ENCODE assay signal across 2 cellular contexts in the genomic region with DNA sequence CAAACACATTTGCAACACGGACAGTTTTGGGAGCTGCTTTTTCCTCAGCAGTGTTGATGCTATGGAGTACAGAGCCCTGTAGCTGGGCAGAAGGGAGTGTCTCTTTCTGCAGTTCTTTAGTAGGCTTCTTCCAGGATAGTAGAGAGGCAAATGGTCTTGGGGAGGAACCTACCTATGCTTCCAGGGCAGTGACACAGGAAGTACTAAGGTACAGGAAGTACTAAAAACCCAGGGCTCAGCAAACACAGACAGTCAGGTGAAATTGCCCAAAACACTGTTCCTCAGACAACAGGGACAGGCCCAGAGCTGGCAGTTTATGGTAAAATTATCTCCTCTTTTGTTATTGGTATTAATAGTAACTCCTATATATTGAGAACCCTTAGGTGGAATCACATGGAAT.
TF ChIP-seq lines count a peak whose summit lies in the region.

No MANE protein-coding gene starts in this region.

TF ChIP-seq in SK-N-SH, 30 proteins besides CTCF, POLR2A, EP300 and RAD21 (continued from another document):
- TF ChIP-seq, protein P1, sequence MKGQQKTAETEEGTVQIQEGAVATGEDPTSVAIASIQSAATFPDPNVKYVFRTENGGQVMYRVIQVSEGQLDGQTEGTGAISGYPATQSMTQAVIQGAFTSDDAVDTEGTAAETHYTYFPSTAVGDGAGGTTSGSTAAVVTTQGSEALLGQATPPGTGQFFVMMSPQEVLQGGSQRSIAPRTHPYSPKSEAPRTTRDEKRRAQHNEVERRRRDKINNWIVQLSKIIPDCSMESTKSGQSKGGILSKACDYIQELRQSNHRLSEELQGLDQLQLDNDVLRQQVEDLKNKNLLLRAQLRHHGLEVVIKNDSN (IDR thresholded peaks at IDR 0.05; ENCODE audit: borderline replicate concordance, low read depth), result no peak
- TF ChIP-seq, protein P2, sequence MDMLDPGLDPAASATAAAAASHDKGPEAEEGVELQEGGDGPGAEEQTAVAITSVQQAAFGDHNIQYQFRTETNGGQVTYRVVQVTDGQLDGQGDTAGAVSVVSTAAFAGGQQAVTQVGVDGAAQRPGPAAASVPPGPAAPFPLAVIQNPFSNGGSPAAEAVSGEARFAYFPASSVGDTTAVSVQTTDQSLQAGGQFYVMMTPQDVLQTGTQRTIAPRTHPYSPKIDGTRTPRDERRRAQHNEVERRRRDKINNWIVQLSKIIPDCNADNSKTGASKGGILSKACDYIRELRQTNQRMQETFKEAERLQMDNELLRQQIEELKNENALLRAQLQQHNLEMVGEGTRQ (IDR thresholded peaks at IDR 0.05; ENCODE audit: borderline replicate concordance, low read depth, low read length), result no peak
- TF ChIP-seq, protein P3, sequence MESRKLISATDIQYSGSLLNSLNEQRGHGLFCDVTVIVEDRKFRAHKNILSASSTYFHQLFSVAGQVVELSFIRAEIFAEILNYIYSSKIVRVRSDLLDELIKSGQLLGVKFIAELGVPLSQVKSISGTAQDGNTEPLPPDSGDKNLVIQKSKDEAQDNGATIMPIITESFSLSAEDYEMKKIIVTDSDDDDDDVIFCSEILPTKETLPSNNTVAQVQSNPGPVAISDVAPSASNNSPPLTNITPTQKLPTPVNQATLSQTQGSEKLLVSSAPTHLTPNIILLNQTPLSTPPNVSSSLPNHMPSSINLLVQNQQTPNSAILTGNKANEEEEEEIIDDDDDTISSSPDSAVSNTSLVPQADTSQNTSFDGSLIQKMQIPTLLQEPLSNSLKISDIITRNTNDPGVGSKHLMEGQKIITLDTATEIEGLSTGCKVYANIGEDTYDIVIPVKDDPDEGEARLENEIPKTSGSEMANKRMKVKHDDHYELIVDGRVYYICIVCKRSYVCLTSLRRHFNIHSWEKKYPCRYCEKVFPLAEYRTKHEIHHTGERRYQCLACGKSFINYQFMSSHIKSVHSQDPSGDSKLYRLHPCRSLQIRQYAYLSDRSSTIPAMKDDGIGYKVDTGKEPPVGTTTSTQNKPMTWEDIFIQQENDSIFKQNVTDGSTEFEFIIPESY (IDR thresholded peaks at IDR 0.05; ENCODE audit: borderline replicate concordance, low read depth), result no peak
- no peak for TF ChIP-seq TCF12 (IDR thresholded peaks at IDR 0.05)
- TF ChIP-seq GABPA (IDR thresholded peaks at IDR 0.05; ENCODE audit: low read depth), result no peak
- TF ChIP-seq, protein P4, sequence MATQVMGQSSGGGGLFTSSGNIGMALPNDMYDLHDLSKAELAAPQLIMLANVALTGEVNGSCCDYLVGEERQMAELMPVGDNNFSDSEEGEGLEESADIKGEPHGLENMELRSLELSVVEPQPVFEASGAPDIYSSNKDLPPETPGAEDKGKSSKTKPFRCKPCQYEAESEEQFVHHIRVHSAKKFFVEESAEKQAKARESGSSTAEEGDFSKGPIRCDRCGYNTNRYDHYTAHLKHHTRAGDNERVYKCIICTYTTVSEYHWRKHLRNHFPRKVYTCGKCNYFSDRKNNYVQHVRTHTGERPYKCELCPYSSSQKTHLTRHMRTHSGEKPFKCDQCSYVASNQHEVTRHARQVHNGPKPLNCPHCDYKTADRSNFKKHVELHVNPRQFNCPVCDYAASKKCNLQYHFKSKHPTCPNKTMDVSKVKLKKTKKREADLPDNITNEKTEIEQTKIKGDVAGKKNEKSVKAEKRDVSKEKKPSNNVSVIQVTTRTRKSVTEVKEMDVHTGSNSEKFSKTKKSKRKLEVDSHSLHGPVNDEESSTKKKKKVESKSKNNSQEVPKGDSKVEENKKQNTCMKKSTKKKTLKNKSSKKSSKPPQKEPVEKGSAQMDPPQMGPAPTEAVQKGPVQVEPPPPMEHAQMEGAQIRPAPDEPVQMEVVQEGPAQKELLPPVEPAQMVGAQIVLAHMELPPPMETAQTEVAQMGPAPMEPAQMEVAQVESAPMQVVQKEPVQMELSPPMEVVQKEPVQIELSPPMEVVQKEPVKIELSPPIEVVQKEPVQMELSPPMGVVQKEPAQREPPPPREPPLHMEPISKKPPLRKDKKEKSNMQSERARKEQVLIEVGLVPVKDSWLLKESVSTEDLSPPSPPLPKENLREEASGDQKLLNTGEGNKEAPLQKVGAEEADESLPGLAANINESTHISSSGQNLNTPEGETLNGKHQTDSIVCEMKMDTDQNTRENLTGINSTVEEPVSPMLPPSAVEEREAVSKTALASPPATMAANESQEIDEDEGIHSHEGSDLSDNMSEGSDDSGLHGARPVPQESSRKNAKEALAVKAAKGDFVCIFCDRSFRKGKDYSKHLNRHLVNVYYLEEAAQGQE (IDR thresholded peaks at IDR 0.05; ENCODE audit: low read depth, low read length), result no peak
- no peak for TF ChIP-seq RXRA (IDR thresholded peaks at IDR 0.05; ENCODE audit: borderline replicate concordance, low read depth)
- no peak for TF ChIP-seq ELF1 (IDR thresholded peaks at IDR 0.05)
- TF ChIP-seq, protein P5, sequence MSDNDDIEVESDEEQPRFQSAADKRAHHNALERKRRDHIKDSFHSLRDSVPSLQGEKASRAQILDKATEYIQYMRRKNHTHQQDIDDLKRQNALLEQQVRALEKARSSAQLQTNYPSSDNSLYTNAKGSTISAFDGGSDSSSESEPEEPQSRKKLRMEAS (IDR thresholded peaks at IDR 0.05; ENCODE audit: low read depth), result no peak
TF ChIP-seq in SK-N-SH: peak in this region for 0.

TF ChIP-seq in SK-N-SH treated with all-trans-retinoic acid at 6 μM for 48 hours, 23 proteins besides CTCF, POLR2A, EP300 and RAD21 (continued from another document):
- TF ChIP-seq, protein P6, sequence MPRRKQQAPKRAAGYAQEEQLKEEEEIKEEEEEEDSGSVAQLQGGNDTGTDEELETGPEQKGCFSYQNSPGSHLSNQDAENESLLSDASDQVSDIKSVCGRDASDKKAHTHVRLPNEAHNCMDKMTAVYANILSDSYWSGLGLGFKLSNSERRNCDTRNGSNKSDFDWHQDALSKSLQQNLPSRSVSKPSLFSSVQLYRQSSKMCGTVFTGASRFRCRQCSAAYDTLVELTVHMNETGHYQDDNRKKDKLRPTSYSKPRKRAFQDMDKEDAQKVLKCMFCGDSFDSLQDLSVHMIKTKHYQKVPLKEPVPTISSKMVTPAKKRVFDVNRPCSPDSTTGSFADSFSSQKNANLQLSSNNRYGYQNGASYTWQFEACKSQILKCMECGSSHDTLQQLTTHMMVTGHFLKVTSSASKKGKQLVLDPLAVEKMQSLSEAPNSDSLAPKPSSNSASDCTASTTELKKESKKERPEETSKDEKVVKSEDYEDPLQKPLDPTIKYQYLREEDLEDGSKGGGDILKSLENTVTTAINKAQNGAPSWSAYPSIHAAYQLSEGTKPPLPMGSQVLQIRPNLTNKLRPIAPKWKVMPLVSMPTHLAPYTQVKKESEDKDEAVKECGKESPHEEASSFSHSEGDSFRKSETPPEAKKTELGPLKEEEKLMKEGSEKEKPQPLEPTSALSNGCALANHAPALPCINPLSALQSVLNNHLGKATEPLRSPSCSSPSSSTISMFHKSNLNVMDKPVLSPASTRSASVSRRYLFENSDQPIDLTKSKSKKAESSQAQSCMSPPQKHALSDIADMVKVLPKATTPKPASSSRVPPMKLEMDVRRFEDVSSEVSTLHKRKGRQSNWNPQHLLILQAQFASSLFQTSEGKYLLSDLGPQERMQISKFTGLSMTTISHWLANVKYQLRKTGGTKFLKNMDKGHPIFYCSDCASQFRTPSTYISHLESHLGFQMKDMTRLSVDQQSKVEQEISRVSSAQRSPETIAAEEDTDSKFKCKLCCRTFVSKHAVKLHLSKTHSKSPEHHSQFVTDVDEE (CRISPR knock-in tag; IDR thresholded peaks at IDR 0.05), result no peak
- TF ChIP-seq ESRRG (CRISPR knock-in tag; IDR thresholded peaks at IDR 0.05) (no peak), ARNTL (CRISPR knock-in tag; IDR thresholded peaks at IDR 0.05; ENCODE audit: borderline replicate concordance, low read depth) (no peak)
TF ChIP-seq in SK-N-SH treated with all-trans-retinoic acid at 6 μM for 48 hours: peak in this region for 0.
